ENCODE assay signal across 13 cellular contexts in genomic region chr4:141246243-141246642, GRCh38. TPM values are rescaled to one million over a fixed set of nuclear protein-coding genes. Genes with fewer than 3 reads are reported as not detected.
A peak's percentile ranks its signal among the peaks of the same experiment; 100 is the strongest.
DNase-seq lines count a peak whose midpoint lies in the region; ATAC-seq, FAIRE-seq and TF ChIP-seq lines count a peak whose summit lies in the region.
"Had no signal": no experiment of that assay in that cellular context is flagged by ENCODE, and none has a peak within 500 bp of the region (broad histone marks: within the 10 kb centered on the region; RNA-seq: fewer than 3 reads in every experiment).

No MANE protein-coding gene starts in this region.

- no peaks in the 10 kb centered on the region for H3K27me3 ChIP-seq in cardiac muscle cell
- H3K27me3 ChIP-seq in heart right ventricle, result no peaks in the 10 kb centered on the region
- H3K27me3 ChIP-seq: ascending aorta, BLaER1, upper lobe of right lung had no signal

- H3K4me3 ChIP-seq in cardiac muscle cell (no peak overlapping the region), heart right ventricle (no peak overlapping the region), fibroblast of the aortic adventitia (ENCODE audit: low read depth, low read length) (no peak overlapping the region)
- H3K4me3 ChIP-seq: ascending aorta, BLaER1, upper lobe of right lung had no signal

- H3K4me3 Mint-ChIP-seq in T-helper 1 cell treated with Interleukin-12 subunit alpha and Interleukin-12 subunit beta and Interleukin-4 antibody, amounts not matched to agents 30 μg/mL and 1 μg/mL, for 36 hours, result peak overlapping the region; percentile 8
- no peak overlapping the region for H3K4me3 Mint-ChIP-seq in activated T-cell treated with anti-CD3 and anti-CD28 coated beads, Interleukin-2, amount 50 U/mL, for 4 hours

- H3K27ac ChIP-seq in cardiac muscle cell (no peak overlapping the region), heart right ventricle (no peak overlapping the region)
- H3K27ac ChIP-seq: ascending aorta, BLaER1, upper lobe of right lung had no signal

- H3K27me3 Mint-ChIP-seq in T-helper 1 cell treated with Interleukin-12 subunit alpha and Interleukin-12 subunit beta and Interleukin-4 antibody, amounts not matched to agents 30 μg/mL and 1 μg/mL, for 36 hours (ENCODE audit: low read depth), result no peaks in the 10 kb centered on the region
- H3K27me3 Mint-ChIP-seq in activated T-cell treated with anti-CD3 and anti-CD28 coated beads, Interleukin-2, amount 50 U/mL, for 4 hours (ENCODE audit: low read depth), result peaks cover 4% of the 10 kb centered on the region

- H3K9me3 ChIP-seq in cardiac muscle cell (ENCODE audit: low read depth), result no peaks in the 10 kb centered on the region
- H3K9me3 ChIP-seq in heart right ventricle, result no peaks in the 10 kb centered on the region
- H3K9me3 ChIP-seq: ascending aorta, BLaER1, upper lobe of right lung had no signal

- peaks cover 11% of the 10 kb centered on the region for H3K4me1 Mint-ChIP-seq in T-helper 1 cell treated with Interleukin-12 subunit alpha and Interleukin-12 subunit beta and Interleukin-4 antibody, amounts not matched to agents 30 μg/mL and 1 μg/mL, for 36 hours (ENCODE audit: low read depth)
- H3K4me1 Mint-ChIP-seq in activated T-cell treated with anti-CD3 and anti-CD28 coated beads, Interleukin-2, amount 50 U/mL, for 4 hours (ENCODE audit: low read depth), result no peaks in the 10 kb centered on the region

- TF ChIP-seq CTCF in cardiac muscle cell (IDR thresholded peaks at IDR 0.05; ENCODE audit: low read depth, low read length) (no peak), heart right ventricle (IDR thresholded peaks at IDR 0.05) (no peak), fibroblast of the aortic adventitia (IDR thresholded peaks at IDR 0.05; ENCODE audit: insufficient read depth, low read length) (no peak)

- ATAC-seq in heart right ventricle, result no peak
- no peak for ATAC-seq in GM18907 (IDR thresholded peaks at IDR 0.05; ENCODE audit: unreplicated experiment)
- no peak for ATAC-seq in activated T-cell treated with anti-CD3 and anti-CD28 coated beads, Interleukin-2, amount 50 U/mL, for 4 hours
- ATAC-seq in HG03460 (IDR thresholded peaks at IDR 0.05; ENCODE audit: unreplicated experiment), result no peak
- ATAC-seq: upper lobe of right lung had no signal

- H3K4me1 ChIP-seq in cardiac muscle cell (ENCODE audit: low read depth), result peaks cover 12% of the 10 kb centered on the region
- peaks cover 0 to 21% (median 7%) of the 10 kb centered on the region in 9 donors for H3K4me1 ChIP-seq in heart right ventricle
- H3K4me1 ChIP-seq: ascending aorta, BLaER1, upper lobe of right lung had no signal

- 13 to 20% methylated on average over 2 of the region's 2 CpGs for WGBS in heart right ventricle, 2 donors

- no peaks in the 10 kb centered on the region for H3K9me3 Mint-ChIP-seq in T-helper 1 cell treated with Interleukin-12 subunit alpha and Interleukin-12 subunit beta and Interleukin-4 antibody, amounts not matched to agents 30 μg/mL and 1 μg/mL, for 36 hours
- no peaks in the 10 kb centered on the region for H3K9me3 Mint-ChIP-seq in activated T-cell treated with anti-CD3 and anti-CD28 coated beads, Interleukin-2, amount 50 U/mL, for 4 hours

- peaks cover 3% of the 10 kb centered on the region for H3K36me3 Mint-ChIP-seq in T-helper 1 cell treated with Interleukin-12 subunit alpha and Interleukin-12 subunit beta and Interleukin-4 antibody, amounts not matched to agents 30 μg/mL and 1 μg/mL, for 36 hours (ENCODE audit: low read depth)
- H3K36me3 Mint-ChIP-seq in activated T-cell treated with anti-CD3 and anti-CD28 coated beads, Interleukin-2, amount 50 U/mL, for 4 hours (ENCODE audit: insufficient read depth), result no peaks in the 10 kb centered on the region

- intact Hi-C loops in heart right ventricle (cut with DNase I), result no loop called here

- DNase-seq in cardiac muscle cell (ENCODE audit: low read depth in 1 of 2, low spot score in 1 of 2) (peak; percentile 6 to 83), heart right ventricle (no peak), fibroblast of the aortic adventitia (ENCODE audit: low read depth) (peak; percentile 89), urothelium cell line (ENCODE audit: low spot score) (peak; percentile 11)
- no peak for DNase-seq in activated T-cell treated with anti-CD3 and anti-CD28 coated beads, Interleukin-2, amount 50 U/mL, for 4 hours
- DNase-seq: NCI-H187; NK-92 treated with Interleukin-12 subunit alpha and Interleukin-12 subunit beta, amount 100 ng/mL, for 24 hours; upper lobe of right lung had no signal

- peak overlapping the region; percentile 16 for H3K27ac Mint-ChIP-seq in T-helper 1 cell treated with Interleukin-12 subunit alpha and Interleukin-12 subunit beta and Interleukin-4 antibody, amounts not matched to agents 30 μg/mL and 1 μg/mL, for 36 hours

- FAIRE-seq in urothelium cell line (lab: Jason Lieb, UNC), result no peak

- H3K36me3 ChIP-seq in cardiac muscle cell, result no peaks in the 10 kb centered on the region
- H3K36me3 ChIP-seq in heart right ventricle, result no peaks in the 10 kb centered on the region
- H3K36me3 ChIP-seq: ascending aorta, BLaER1, upper lobe of right lung had no signal

RNA-seq across cellular contexts. Expression of gene ZNF330, which starts 25.5 kb away (rescaled TPM):
- total RNA-seq in cardiac muscle cell (60.1 and 87.7 TPM in 2 replicates), heart right ventricle (100 to 1,000 TPM in 9 of 10 donors, 10 to 100 TPM in 1; 99.3 to 201 (median 148) TPM), fibroblast of the aortic adventitia (ENCODE audit: low replicate concordance) (21.2 and 90.1 TPM in 2 replicates)
- polyA plus RNA-seq in cardiac muscle cell (83.7 and 121 TPM in 2 replicates), heart right ventricle (10 to 100 TPM; 64.5 to 93.3 TPM)
- 10 to 100 TPM; 58.8 to 63.5 (median 62.4) TPM for total RNA-seq in activated T-cell treated with anti-CD3 and anti-CD28 coated beads, Interleukin-2, amount 50 U/mL, for 4 hours

Comparison
In these comparisons a context has a peak if more than half of its experiments do, and no peak if none do; other contexts are left out.
1. DNase-seq: peak in cardiac muscle cell (2 of 2), fibroblast of the aortic adventitia (single experiment) and urothelium cell line (single experiment); none in heart right ventricle (0 of 2) and activated T-cell treated with anti-CD3 and anti-CD28 coated beads, Interleukin-2, amount 50 U/mL, for 4 hours (single experiment).